In genomic region chr3:111610189-111610588, GRCh38 we compare ENCODE assay signal across 9 cellular contexts. TPM values are rescaled to one million over a fixed set of nuclear protein-coding genes. Genes with fewer than 3 reads are reported as not detected.
DNase-seq lines count a peak whose midpoint lies in the region; ATAC-seq and FAIRE-seq lines count a peak whose summit lies in the region.
"Had no signal": no experiment of that assay in that cellular context is flagged by ENCODE, and none has a peak within 500 bp of the region (broad histone marks: within the 10 kb centered on the region; RNA-seq: fewer than 3 reads in every experiment).

No MANE protein-coding gene starts in this region.

- H3K36me3 ChIP-seq in small intestine (ENCODE audit: control insufficient read depth in 2 of 2, insufficient read depth in 2 of 2, low read length in 2 of 2) = no peaks in the 10 kb centered on the region
- no peaks in the 10 kb centered on the region for H3K36me3 ChIP-seq in MG63
- H3K36me3 ChIP-seq: neutrophil had no signal

- no peaks in the 10 kb centered on the region for H3K27me3 ChIP-seq in small intestine (ENCODE audit: control insufficient read depth in 2 of 2, insufficient read depth in 2 of 2, low read length in 2 of 2)
- no peaks in the 10 kb centered on the region for H3K27me3 ChIP-seq in MG63
- H3K27me3 ChIP-seq: neutrophil had no signal

- 59 to 78% (median 64%) methylated on average over 5 of the region's 5 CpGs for WGBS in small intestine, 3 donors

- no peaks in the 10 kb centered on the region for H3K9me3 ChIP-seq in small intestine (ENCODE audit: control insufficient read depth, low read depth)
- no peaks in the 10 kb centered on the region for H3K9me3 ChIP-seq in MG63
- H3K9me3 ChIP-seq: neutrophil had no signal

- H3K4me1 ChIP-seq in small intestine (ENCODE audit: control insufficient read depth in 2 of 2, insufficient read depth in 1 of 2, low read depth in 1 of 2, low read length in 1 of 2) = no peaks in the 10 kb centered on the region

- peak; percentile 90 for ATAC-seq in HG02884 (IDR thresholded peaks at IDR 0.05; ENCODE audit: unreplicated experiment)

- no peak overlapping the region for H3K4me3 ChIP-seq in small intestine (ENCODE audit: low read depth in 1 of 2, low read length in 2 of 2)
- H3K4me3 ChIP-seq in MG63 = no peak overlapping the region

- DNase-seq in activated CD4-positive, alpha-beta T cell treated with anti-CD3 and anti-CD28 coated beads for 4 hours = peak; percentile 47 to 66
- no peak for DNase-seq in activated CD4-positive, alpha-beta T cell treated with anti-CD3 and anti-CD28 coated beads, Interleukin-2, amount 50 U/mL, for 48 hours
- DNase-seq in T-helper 1 cell (peak in 4 of 5 donors; percentile 39 to 93 (median 56)), small intestine (peak; percentile 58), MG63 (no peak), NCI-H1092 treated with DMSO at 0.1 percent for 48 hours (lab: John Stamatoyannopoulos, UW) (no peak), ecto neural progenitor cell (ENCODE audit: low spot score) (no peak)

- peak overlapping the region; percentile 24 to 77 for H3K27ac ChIP-seq in small intestine (ENCODE audit: low read depth in 1 of 2, low read length in 1 of 2)
- H3K27ac ChIP-seq: neutrophil had no signal

- FAIRE-seq in small intestine (lab: Jason Lieb, UNC) = no peak

RNA-seq across cellular contexts. Expression of gene ZBED2, which starts 15.0 kb away (rescaled TPM):
- polyA plus RNA-seq in small intestine = under 1 TPM in 1 of 3 donors, not detected in 2; 0.04 TPM
- total RNA-seq in MG63 (2014; rRNA removed; shearing (Covaris generic); ENCODE audit: low replicate concordance) = not detected in 2 replicates

Comparison
In these comparisons a context has a peak if more than half of its experiments do, and no peak if none do; other contexts are left out.
1. DNase-seq: peak in activated CD4-positive, alpha-beta T cell treated with anti-CD3 and anti-CD28 coated beads for 4 hours (2 of 2), T-helper 1 cell (4 of 5) and small intestine (single experiment); none in activated CD4-positive, alpha-beta T cell treated with anti-CD3 and anti-CD28 coated beads, Interleukin-2, amount 50 U/mL, for 48 hours (0 of 2), MG63 (single experiment), NCI-H1092 treated with DMSO at 0.1 percent for 48 hours (single experiment) and ecto neural progenitor cell (single experiment).